ENCODE assay signal across 4 cellular contexts in genomic region chr10:71646051-71646450, GRCh38.
TF ChIP-seq lines count a peak whose summit lies in the region.

No MANE protein-coding gene starts in this region.

TF ChIP-seq in SK-N-SH, 30 proteins besides CTCF, POLR2A, EP300 and RAD21 (continues in another document):
- TF ChIP-seq REST (IDR thresholded peaks at IDR 0.05; ENCODE audit: low read depth, low read length), result no peak
- no peak for TF ChIP-seq SMC3 (IDR thresholded peaks at IDR 0.05; ENCODE audit: low read depth, low read length)
- no peak for TF ChIP-seq TAF1 (IDR thresholded peaks at IDR 0.05; ENCODE audit: borderline replicate concordance, low read depth, low read length)
- TF ChIP-seq FOXJ3 (CRISPR knock-in tag; IDR thresholded peaks at IDR 0.05), result no peak
- TF ChIP-seq YY1 (IDR thresholded peaks at IDR 0.05; ENCODE audit: low read depth), result no peak
- TF ChIP-seq TEAD4 (IDR thresholded peaks at IDR 0.05; ENCODE audit: borderline replicate concordance, insufficient read depth), result no peak
- no peak for TF ChIP-seq IRF3 (IDR thresholded peaks at IDR 0.05; ENCODE audit: low read depth, low read length)
- TF ChIP-seq RFX5 (IDR thresholded peaks at IDR 0.05; ENCODE audit: low read length), result no peak
- no peak for TF ChIP-seq CHD2 (IDR thresholded peaks at IDR 0.05; ENCODE audit: low read length, partially characterized antibody)
- TF ChIP-seq ELF1 (IDR thresholded peaks at IDR 0.05), result no peak
- TF ChIP-seq NFIC (IDR thresholded peaks at IDR 0.05; ENCODE audit: borderline replicate concordance), result no peak
- TF ChIP-seq NRF1 (IDR thresholded peaks at IDR 0.05; ENCODE audit: low read depth, low read length), result no peak
- no peak for TF ChIP-seq GABPA (IDR thresholded peaks at IDR 0.05; ENCODE audit: low read depth)
- TF ChIP-seq TCF12 (IDR thresholded peaks at IDR 0.05), result no peak

TF ChIP-seq in SK-N-SH treated with all-trans-retinoic acid at 6 μM for 48 hours, 23 proteins besides CTCF, POLR2A, EP300 and RAD21:
- TF ChIP-seq CSDC2 (CRISPR knock-in tag; IDR thresholded peaks at IDR 0.05) (no peak), ISL1 (CRISPR knock-in tag; IDR thresholded peaks at IDR 0.05) (no peak), PATZ1 (CRISPR knock-in tag; IDR thresholded peaks at IDR 0.05; ENCODE audit: borderline replicate concordance) (no peak), TCF4 (CRISPR knock-in tag; IDR thresholded peaks at IDR 0.05; ENCODE audit: borderline replicate concordance) (no peak), ARNTL (CRISPR knock-in tag; IDR thresholded peaks at IDR 0.05; ENCODE audit: borderline replicate concordance, low read depth) (no peak), ESRRG (CRISPR knock-in tag; IDR thresholded peaks at IDR 0.05) (no peak), POU6F1 (CRISPR knock-in tag; IDR thresholded peaks at IDR 0.05; ENCODE audit: borderline replicate concordance, low read depth) (no peak), OSR1 (CRISPR knock-in tag; IDR thresholded peaks at IDR 0.05) (no peak)

TF ChIP-seq in K562, 482 proteins besides CTCF, POLR2A, EP300 and RAD21:
- TF ChIP-seq MED1 (CRISPR knock-in tag; IDR thresholded peaks at IDR 0.05; ENCODE audit: borderline replicate concordance), result no peak
- no peak for TF ChIP-seq ETV1 (tag; conservative IDR thresholded peaks at IDR 0.05; ENCODE audit: low read depth)
- TF ChIP-seq JUND (IDR thresholded peaks at IDR 0.05; ENCODE audit: borderline replicate concordance, low read depth, low read length), result no peak
- TF ChIP-seq JUND (tag; IDR thresholded peaks at IDR 0.05; ENCODE audit: borderline replicate concordance, low read depth, low read length), result no peak
- no peak for TF ChIP-seq ZNF699 (CRISPR knock-in tag; IDR thresholded peaks at IDR 0.05; ENCODE audit: insufficient replicate concordance)
- no peak for TF ChIP-seq AFF4 (CRISPR knock-in tag; IDR thresholded peaks at IDR 0.05)
- TF ChIP-seq POLR2B (IDR thresholded peaks at IDR 0.05; ENCODE audit: low read depth, partially characterized antibody), result no peak
- no peak for TF ChIP-seq ZNF592 (IDR thresholded peaks at IDR 0.05)
TF ChIP-seq in K562: peak in this region for 0.

TF ChIP-seq in H1, 55 proteins besides CTCF, POLR2A, EP300 and RAD21:
- no peak for TF ChIP-seq ASH2L (IDR thresholded peaks at IDR 0.05; ENCODE audit: low read length)
- TF ChIP-seq BACH1 (IDR thresholded peaks at IDR 0.05; ENCODE audit: low read length), result no peak
- TF ChIP-seq FOSL1 (IDR thresholded peaks at IDR 0.05; ENCODE audit: insufficient read depth, low read depth, low read length), result no peak
- no peak for TF ChIP-seq SP2 (IDR thresholded peaks at IDR 0.05; ENCODE audit: low read length)
- TF ChIP-seq YY1 (IDR thresholded peaks at IDR 0.05; ENCODE audit: low read depth, low read length), result no peak
- TF ChIP-seq SAP30 (IDR thresholded peaks at IDR 0.05; ENCODE audit: insufficient read depth, insufficient replicate concordance, low read length), result no peak
- no peak for TF ChIP-seq SP4 (IDR thresholded peaks at IDR 0.05; ENCODE audit: low read length)
- no peak for TF ChIP-seq KDM4A (IDR thresholded peaks at IDR 0.05; ENCODE audit: low read depth, low read length, severe bottlenecking)
TF ChIP-seq in H1: peak in this region for 0.
